In the genomic region with DNA sequence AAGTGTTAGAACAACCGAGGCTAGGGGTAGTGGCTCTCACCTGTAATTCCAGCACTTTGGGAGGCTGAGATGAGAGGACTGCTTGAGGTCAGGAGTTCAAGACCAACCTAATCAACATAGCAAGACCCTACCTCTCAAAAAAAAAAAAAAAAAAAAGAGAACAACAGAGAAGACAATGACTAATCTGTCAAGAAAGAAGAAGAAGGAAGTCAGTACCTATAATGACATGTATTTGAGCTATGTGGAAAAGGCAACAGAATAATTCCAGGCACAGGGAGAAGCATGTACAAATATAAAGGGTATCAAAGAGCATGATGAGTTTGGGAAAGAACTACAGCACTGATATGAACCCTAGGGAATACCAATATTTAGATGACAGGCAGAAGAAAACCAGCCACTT, we compare ENCODE assay signal across 30 cellular contexts. TPM values are rescaled to one million over a fixed set of nuclear protein-coding genes. Genes with fewer than 3 reads are reported as not detected.
"Had no signal": no experiment of that assay in that cellular context is flagged by ENCODE, and none has a peak within 500 bp of the region (broad histone marks: within the 10 kb centered on the region; RNA-seq: fewer than 3 reads in every experiment).

No MANE protein-coding gene starts in this region.

- H3K4me1 Mint-ChIP-seq: activated B cell treated with CpG ODN at 0.5 μM for 24 hours, immature natural killer cell, naive B cell, neural progenitor cell, T-helper 17 cell had no signal

- ATAC-seq: left lung; sciatic nerve; stimulated activated memory B cell treated with anti-CD40 and anti-IgM and Interleukin-4, amounts not matched to agents 10 μg/mL and 1 μg/mL and 100 μg/mL, for 72 hours; T-helper 17 cell had no signal

- DNase-seq: activated B cell treated with CpG ODN at 0.5 μM for 24 hours; activated CD4-positive, alpha-beta T cell treated with anti-CD3 and anti-CD28 coated beads, Interleukin-2, amount 10 ng/mL, durations not matched to agents 7 days and 5 days; activated effector memory CD4-positive, alpha-beta T cell treated with Interleukin-2 at 50 U/mL for 16 hours; activated naive CD8-positive, alpha-beta T cell treated with anti-CD3 and anti-CD28 coated beads, Interleukin-2, amount 10 ng/mL, durations not matched to agents 7 days and 5 days; amygdala; colonic mucosa; glutamatergic neuron; immature natural killer cell; kidney glomerular epithelial cell; left lung; naive B cell; posterior cingulate gyrus; small intestine; stimulated activated CD4-positive, alpha-beta T cell treated with anti-CD3 and anti-CD28 coated beads, Interleukin-2, amount 100 ng/mL, for 24 hours; stomach; T-helper 17 cell had no signal

- H3K27me3 Mint-ChIP-seq: activated B cell treated with CpG ODN at 0.5 μM for 24 hours; activated CD4-positive, alpha-beta T cell treated with anti-CD3 and anti-CD28 coated beads, Interleukin-2, amount 10 ng/mL, durations not matched to agents 7 days and 5 days; activated naive CD8-positive, alpha-beta T cell treated with anti-CD3 and anti-CD28 coated beads, Interleukin-2, amount 10 ng/mL, durations not matched to agents 7 days and 5 days; naive B cell; stimulated activated memory B cell treated with anti-CD40 and anti-IgM and Interleukin-4, amounts not matched to agents 10 μg/mL and 1 μg/mL and 100 μg/mL, for 72 hours; T-helper 17 cell had no signal

- H3K27ac Mint-ChIP-seq: activated B cell treated with CpG ODN at 0.5 μM for 24 hours; activated CD4-positive, alpha-beta T cell treated with anti-CD3 and anti-CD28 coated beads, Interleukin-2, amount 10 ng/mL, durations not matched to agents 7 days and 5 days; activated naive CD8-positive, alpha-beta T cell treated with anti-CD3 and anti-CD28 coated beads, Interleukin-2, amount 10 ng/mL, durations not matched to agents 7 days and 5 days; immature natural killer cell; neural progenitor cell; stimulated activated memory B cell treated with anti-CD40 and anti-IgM and Interleukin-4, amounts not matched to agents 10 μg/mL and 1 μg/mL and 100 μg/mL, for 72 hours; T-helper 17 cell had no signal

- H3K4me3 Mint-ChIP-seq: activated B cell treated with CpG ODN at 0.5 μM for 24 hours; activated CD4-positive, alpha-beta T cell treated with anti-CD3 and anti-CD28 coated beads, Interleukin-2, amount 10 ng/mL, durations not matched to agents 7 days and 5 days; activated naive CD8-positive, alpha-beta T cell treated with anti-CD3 and anti-CD28 coated beads, Interleukin-2, amount 10 ng/mL, durations not matched to agents 7 days and 5 days; immature natural killer cell; naive B cell; neural progenitor cell; stimulated activated memory B cell treated with anti-CD40 and anti-IgM and Interleukin-4, amounts not matched to agents 10 μg/mL and 1 μg/mL and 100 μg/mL, for 72 hours; T-helper 17 cell had no signal

RNA-seq across cellular contexts. Expression of gene TSGA13, which starts 45.3 kb away (rescaled TPM):
- total RNA-seq: activated B cell treated with CpG ODN at 0.5 μM for 24 hours; activated CD4-positive, alpha-beta T cell treated with anti-CD3 and anti-CD28 coated beads, Interleukin-2, amount 10 ng/mL, durations not matched to agents 7 days and 5 days; activated CD8-positive, alpha-beta memory T cell treated with anti-CD3 and anti-CD28 coated beads for 36 hours; activated naive CD8-positive, alpha-beta T cell treated with anti-CD3 and anti-CD28 coated beads, Interleukin-2, amount 10 ng/mL, durations not matched to agents 7 days and 5 days; bronchial epithelial cell; colonic mucosa; esophagus muscularis mucosa; hepatocyte; left lung; lung; mesenteric fat pad; mucosa of gallbladder; omental fat pad; renal cortical epithelial cell; sciatic nerve; stomach; suprapubic skin; T-helper 17 cell; tibial nerve had no signal
